ENCODE assay signal across 1 cellular context in the genomic region with DNA sequence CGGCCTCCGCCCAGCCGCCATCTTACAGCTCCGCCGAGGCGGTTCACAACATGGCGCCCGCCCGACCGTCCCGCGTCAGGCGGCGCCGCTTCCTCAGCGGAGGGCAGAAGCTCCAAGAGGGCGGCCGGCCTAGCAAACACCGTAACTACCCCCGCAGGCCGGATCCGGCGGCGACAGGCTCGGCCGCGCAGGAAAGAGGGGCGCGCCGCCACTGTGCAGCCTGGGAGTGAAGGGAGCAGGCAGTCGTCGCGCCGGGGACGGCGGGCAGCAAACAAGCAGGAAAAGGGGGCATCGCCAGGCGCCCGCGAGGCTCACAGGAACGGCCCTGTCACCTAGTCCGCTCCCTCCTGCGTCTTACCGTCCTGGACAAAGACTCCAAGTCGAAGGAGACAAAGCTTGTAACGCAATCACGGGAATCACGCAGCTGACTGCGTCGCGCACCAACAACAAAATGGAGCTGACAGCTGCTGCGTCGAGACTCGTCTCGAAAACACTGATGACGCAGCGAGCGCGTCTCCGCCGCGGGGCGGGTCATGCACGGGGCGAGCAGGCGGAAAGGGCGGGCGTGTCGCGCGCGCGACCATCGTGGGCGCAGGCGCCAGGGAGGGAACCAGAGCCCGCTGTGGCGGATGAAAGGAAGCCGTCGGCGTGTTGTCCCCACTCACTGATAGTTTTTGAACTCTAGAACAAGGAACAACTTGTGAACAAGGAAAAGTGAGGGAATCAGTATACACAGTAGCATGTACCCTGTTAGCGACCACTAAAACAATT.
TF ChIP-seq lines count a peak whose summit lies in the region.

CLK1 (minus strand) TSS at position 453 of the 771 bp plus-strand sequence. CDS start 2,796 bp downstream, outside the sequence.

TF ChIP-seq in HepG2, 621 proteins besides CTCF, POLR2A, EP300 and RAD21 (continued from another document and continues in another):
- TF ChIP-seq ZNF318 (CRISPR knock-in tag; IDR thresholded peaks at IDR 0.05) (peak; percentile 91; the same call in 1 of the 2 replicates), ZNF264 (CRISPR knock-in tag; IDR thresholded peaks at IDR 0.05) (peak; percentile 85), GFI1 (CRISPR knock-in tag; IDR thresholded peaks at IDR 0.05; ENCODE audit: borderline replicate concordance) (peak; percentile 24; the same call in 1 of the 2 replicates), ZFP91 (CRISPR knock-in tag; IDR thresholded peaks at IDR 0.05; ENCODE audit: borderline replicate concordance) (peak; percentile 96), MLXIP (CRISPR knock-in tag; IDR thresholded peaks at IDR 0.05; ENCODE audit: borderline replicate concordance) (peak; percentile 83), ZC3H4 (CRISPR knock-in tag; IDR thresholded peaks at IDR 0.05; ENCODE audit: borderline replicate concordance) (peak; percentile 82), POLR2AphosphoS2 (IDR thresholded peaks at IDR 0.05; ENCODE audit: low read depth, low read length) (peak; percentile 99), SRSF1 (optimal IDR thresholded peaks at IDR 0.05; ENCODE audit: low read depth, low read length) (peak; percentile 77), U2AF2 (IDR thresholded peaks at IDR 0.05; ENCODE audit: low read depth, low read length) (no peak), ARNTL (CRISPR knock-in tag; IDR thresholded peaks at IDR 0.05) (peak; percentile 91), ZBTB7A (CRISPR knock-in tag; IDR thresholded peaks at IDR 0.05) (peak; percentile 53; the same call in 1 of the 2 replicates), ZFP41 (CRISPR knock-in tag; IDR thresholded peaks at IDR 0.05; ENCODE audit: borderline replicate concordance) (no peak; the same call in 1 of the 2 replicates), ARID2 (CRISPR knock-in tag; IDR thresholded peaks at IDR 0.05; ENCODE audit: borderline replicate concordance) (peak; percentile 99), ETV6 (CRISPR knock-in tag; conservative IDR thresholded peaks at IDR 0.05) (no peak; the same call in 1 of the 2 replicates), ZNF326 (CRISPR knock-in tag; IDR thresholded peaks at IDR 0.05; ENCODE audit: borderline replicate concordance) (no peak), ZSCAN9 (CRISPR knock-in tag; IDR thresholded peaks at IDR 0.05; ENCODE audit: borderline replicate concordance) (peak; percentile 99), MTA1 (CRISPR knock-in tag; IDR thresholded peaks at IDR 0.05; ENCODE audit: borderline replicate concordance) (peak; percentile 97; the same call in 1 of the 2 replicates), ZNF547 (CRISPR knock-in tag; IDR thresholded peaks at IDR 0.05) (peak; percentile 97), REXO4 (CRISPR knock-in tag; IDR thresholded peaks at IDR 0.05; ENCODE audit: borderline replicate concordance) (no peak), DMAP1 (CRISPR knock-in tag; IDR thresholded peaks at IDR 0.05) (peak; percentile 99), BHLHE40 (IDR thresholded peaks at IDR 0.05; ENCODE audit: low read length) (peak; percentile 77), SIN3A (IDR thresholded peaks at IDR 0.05; ENCODE audit: borderline replicate concordance, low read depth, low read length) (peak; percentile 86; the same call in 1 of the 2 replicates), ZNF124 (CRISPR knock-in tag; IDR thresholded peaks at IDR 0.05) (peak; percentile 94), SAP130 (CRISPR knock-in tag; IDR thresholded peaks at IDR 0.05; ENCODE audit: low read depth) (peak; percentile 99), TEAD2 (CRISPR knock-in tag; IDR thresholded peaks at IDR 0.05) (no peak; the same call in 1 of the 2 replicates), MXD1 (CRISPR knock-in tag; IDR thresholded peaks at IDR 0.05) (peak; percentile 88)
- TF ChIP-seq, protein P1, sequence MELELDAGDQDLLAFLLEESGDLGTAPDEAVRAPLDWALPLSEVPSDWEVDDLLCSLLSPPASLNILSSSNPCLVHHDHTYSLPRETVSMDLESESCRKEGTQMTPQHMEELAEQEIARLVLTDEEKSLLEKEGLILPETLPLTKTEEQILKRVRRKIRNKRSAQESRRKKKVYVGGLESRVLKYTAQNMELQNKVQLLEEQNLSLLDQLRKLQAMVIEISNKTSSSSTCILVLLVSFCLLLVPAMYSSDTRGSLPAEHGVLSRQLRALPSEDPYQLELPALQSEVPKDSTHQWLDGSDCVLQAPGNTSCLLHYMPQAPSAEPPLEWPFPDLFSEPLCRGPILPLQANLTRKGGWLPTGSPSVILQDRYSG (CRISPR knock-in tag; IDR thresholded peaks at IDR 0.05) = peak; percentile 98
- TF ChIP-seq, protein P2, sequence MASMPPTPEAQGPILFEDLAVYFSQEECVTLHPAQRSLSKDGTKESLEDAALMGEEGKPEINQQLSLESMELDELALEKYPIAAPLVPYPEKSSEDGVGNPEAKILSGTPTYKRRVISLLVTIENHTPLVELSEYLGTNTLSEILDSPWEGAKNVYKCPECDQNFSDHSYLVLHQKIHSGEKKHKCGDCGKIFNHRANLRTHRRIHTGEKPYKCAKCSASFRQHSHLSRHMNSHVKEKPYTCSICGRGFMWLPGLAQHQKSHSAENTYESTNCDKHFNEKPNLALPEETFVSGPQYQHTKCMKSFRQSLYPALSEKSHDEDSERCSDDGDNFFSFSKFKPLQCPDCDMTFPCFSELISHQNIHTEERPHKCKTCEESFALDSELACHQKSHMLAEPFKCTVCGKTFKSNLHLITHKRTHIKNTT (CRISPR knock-in tag; IDR thresholded peaks at IDR 0.05) = no peak
- TF ChIP-seq, protein P3, sequence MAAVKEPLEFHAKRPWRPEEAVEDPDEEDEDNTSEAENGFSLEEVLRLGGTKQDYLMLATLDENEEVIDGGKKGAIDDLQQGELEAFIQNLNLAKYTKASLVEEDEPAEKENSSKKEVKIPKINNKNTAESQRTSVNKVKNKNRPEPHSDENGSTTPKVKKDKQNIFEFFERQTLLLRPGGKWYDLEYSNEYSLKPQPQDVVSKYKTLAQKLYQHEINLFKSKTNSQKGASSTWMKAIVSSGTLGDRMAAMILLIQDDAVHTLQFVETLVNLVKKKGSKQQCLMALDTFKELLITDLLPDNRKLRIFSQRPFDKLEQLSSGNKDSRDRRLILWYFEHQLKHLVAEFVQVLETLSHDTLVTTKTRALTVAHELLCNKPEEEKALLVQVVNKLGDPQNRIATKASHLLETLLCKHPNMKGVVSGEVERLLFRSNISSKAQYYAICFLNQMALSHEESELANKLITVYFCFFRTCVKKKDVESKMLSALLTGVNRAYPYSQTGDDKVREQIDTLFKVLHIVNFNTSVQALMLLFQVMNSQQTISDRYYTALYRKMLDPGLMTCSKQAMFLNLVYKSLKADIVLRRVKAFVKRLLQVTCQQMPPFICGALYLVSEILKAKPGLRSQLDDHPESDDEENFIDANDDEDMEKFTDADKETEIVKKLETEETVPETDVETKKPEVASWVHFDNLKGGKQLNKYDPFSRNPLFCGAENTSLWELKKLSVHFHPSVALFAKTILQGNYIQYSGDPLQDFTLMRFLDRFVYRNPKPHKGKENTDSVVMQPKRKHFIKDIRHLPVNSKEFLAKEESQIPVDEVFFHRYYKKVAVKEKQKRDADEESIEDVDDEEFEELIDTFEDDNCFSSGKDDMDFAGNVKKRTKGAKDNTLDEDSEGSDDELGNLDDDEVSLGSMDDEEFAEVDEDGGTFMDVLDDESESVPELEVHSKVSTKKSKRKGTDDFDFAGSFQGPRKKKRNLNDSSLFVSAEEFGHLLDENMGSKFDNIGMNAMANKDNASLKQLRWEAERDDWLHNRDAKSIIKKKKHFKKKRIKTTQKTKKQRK (IDR thresholded peaks at IDR 0.05; ENCODE audit: low read length) = no peak
- TF ChIP-seq, protein P4, sequence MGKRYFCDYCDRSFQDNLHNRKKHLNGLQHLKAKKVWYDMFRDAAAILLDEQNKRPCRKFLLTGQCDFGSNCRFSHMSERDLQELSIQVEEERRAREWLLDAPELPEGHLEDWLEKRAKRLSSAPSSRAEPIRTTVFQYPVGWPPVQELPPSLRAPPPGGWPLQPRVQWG (CRISPR knock-in tag; IDR thresholded peaks at IDR 0.05; ENCODE audit: borderline replicate concordance, low read depth) = peak; percentile 93; the same call in 1 of the 2 replicates
